Comparison of ENCODE assay signal across 21 cellular contexts in genomic region chr11:128310676-128311445, GRCh38.
A peak's percentile ranks its signal among the peaks of the same experiment; 100 is the strongest.
DNase-seq lines count a peak whose midpoint lies in the region; ATAC-seq and TF ChIP-seq lines count a peak whose summit lies in the region.
"Had no signal": no experiment of that assay in that cellular context is flagged by ENCODE, and none has a peak within 500 bp of the region (broad histone marks: within the 10 kb centered on the region; RNA-seq: fewer than 3 reads in every experiment).

No MANE protein-coding gene starts in this region.

- no peaks in the 10 kb centered on the region for H3K27me3 Mint-ChIP-seq in T-helper 1 cell treated with Interleukin-12 subunit alpha and Interleukin-12 subunit beta and Interleukin-4 antibody, amounts not matched to agents 30 μg/mL and 1 μg/mL, for 36 hours (ENCODE audit: low read depth)
- no peaks in the 10 kb centered on the region for H3K27me3 Mint-ChIP-seq in CD4-positive, CD25-positive, alpha-beta regulatory T cell
- H3K27me3 Mint-ChIP-seq in activated CD8-positive, alpha-beta T cell treated with anti-CD3 and anti-CD28 coated beads, Interleukin-2, amount 10 ng/mL, durations not matched to agents 7 days and 5 days (ENCODE audit: low read depth) = no peaks in the 10 kb centered on the region

- peaks cover 62% of the 10 kb centered on the region for H3K4me1 Mint-ChIP-seq in T-helper 1 cell treated with Interleukin-12 subunit alpha and Interleukin-12 subunit beta and Interleukin-4 antibody, amounts not matched to agents 30 μg/mL and 1 μg/mL, for 36 hours (ENCODE audit: low read depth)
- peaks cover 18 to 70% (median 58%) of the 10 kb centered on the region in 4 donors for H3K4me1 Mint-ChIP-seq in CD4-positive, CD25-positive, alpha-beta regulatory T cell
- peaks cover 73% of the 10 kb centered on the region for H3K4me1 Mint-ChIP-seq in activated CD8-positive, alpha-beta T cell treated with anti-CD3 and anti-CD28 coated beads, Interleukin-2, amount 10 ng/mL, durations not matched to agents 7 days and 5 days (ENCODE audit: low read depth)

- TF ChIP-seq CTCF in right atrium auricular region (IDR thresholded peaks at IDR 0.05) = no peak

- POLR2A ChIA-PET in activated CD8-positive, alpha-beta T cell treated with anti-CD3 and anti-CD28 coated beads, Interleukin-2, amount 10 ng/mL, durations not matched to agents 7 days and 5 days (lab: Charles Lee) = interaction anchor here (0.9 to 1.8 kb wide), 3 partner anchors 9 to 22 kb away, joined by 3 to 13 read pairs (median 5); no protein-coding TSS in a partner anchor

- peak in 1 of 2 donors; percentile 21 for ATAC-seq in CD4-positive, CD25-positive, alpha-beta regulatory T cell (ENCODE audit: low read depth in 2 of 2)
- peak; percentile 64 for ATAC-seq in activated CD8-positive, alpha-beta T cell treated with anti-CD3 and anti-CD28 coated beads, Interleukin-2, amount 10 ng/mL, durations not matched to agents 7 days and 5 days
- ATAC-seq: HepG2, right lobe of liver had no signal

- peaks cover 49% of the 10 kb centered on the region for H3K36me3 Mint-ChIP-seq in T-helper 1 cell treated with Interleukin-12 subunit alpha and Interleukin-12 subunit beta and Interleukin-4 antibody, amounts not matched to agents 30 μg/mL and 1 μg/mL, for 36 hours (ENCODE audit: low read depth)
- H3K36me3 Mint-ChIP-seq in CD4-positive, CD25-positive, alpha-beta regulatory T cell = peaks cover 12% of the 10 kb centered on the region
- H3K36me3 Mint-ChIP-seq in activated CD8-positive, alpha-beta T cell treated with anti-CD3 and anti-CD28 coated beads, Interleukin-2, amount 10 ng/mL, durations not matched to agents 7 days and 5 days (ENCODE audit: low read depth) = peaks cover 44% of the 10 kb centered on the region

- H3K27me3 ChIP-seq in CD4-positive, CD25-positive, alpha-beta regulatory T cell (ENCODE audit: control insufficient read depth, insufficient read depth, low read length) = no peaks in the 10 kb centered on the region
- no peaks in the 10 kb centered on the region for H3K27me3 ChIP-seq in right atrium auricular region
- H3K27me3 ChIP-seq: esophagus squamous epithelium, MG63, Peyer's patch, right lobe of liver had no signal

- DNase-seq in T-helper 1 cell = no peak
- DNase-seq in CD4-positive, CD25-positive, alpha-beta regulatory T cell = no peak
- DNase-seq in activated CD8-positive, alpha-beta T cell treated with anti-CD3 and anti-CD28 coated beads, Interleukin-2, amount 10 ng/mL, durations not matched to agents 7 days and 5 days = no peak
- peak; percentile 46 for DNase-seq in kidney tubule cell (ENCODE audit: low spot score)
- no peak for DNase-seq in NCI-H1105 treated with DMSO at 0.1 percent for 48 hours (lab: John Stamatoyannopoulos, UW)
- DNase-seq in right atrium auricular region (ENCODE audit: low spot score) = no peak
- DNase-seq in EL = no peak
- DNase-seq: esophagus squamous epithelium; GDM1; H7; left ventricle myocardium inferior; MG63; NCI-H187; NCI-H226; Peyer's patch; right lobe of liver; SK-N-SH; stimulated activated CD4-positive, alpha-beta T cell treated with anti-CD3 and anti-CD28 coated beads, Interleukin-2, amount 100 ng/mL, for 24 hours had no signal

- H3K4me1 ChIP-seq in CD4-positive, CD25-positive, alpha-beta regulatory T cell (ENCODE audit: control insufficient read depth, insufficient read depth, low read length, poor library complexity, severe bottlenecking) = peaks cover 40% of the 10 kb centered on the region
- H3K4me1 ChIP-seq in right atrium auricular region = no peaks in the 10 kb centered on the region
- H3K4me1 ChIP-seq: esophagus squamous epithelium, left ventricle myocardium inferior, right lobe of liver had no signal

- peaks cover 3% of the 10 kb centered on the region for H3K36me3 ChIP-seq in CD4-positive, CD25-positive, alpha-beta regulatory T cell (ENCODE audit: control insufficient read depth, insufficient read depth, low read length)
- no peaks in the 10 kb centered on the region for H3K36me3 ChIP-seq in right atrium auricular region
- H3K36me3 ChIP-seq: esophagus squamous epithelium, left ventricle myocardium inferior, MG63, Peyer's patch, right lobe of liver had no signal

- CTCF ChIA-PET in activated CD8-positive, alpha-beta T cell treated with anti-CD3 and anti-CD28 coated beads, Interleukin-2, amount 10 ng/mL, durations not matched to agents 7 days and 5 days (lab: Charles Lee) = interaction anchor here (1.5 to 5.0 kb wide), 3 partner anchors 7 to 139 kb away, joined by 3 to 30 read pairs (median 16); no protein-coding TSS in a partner anchor

- H3K9me3 ChIP-seq in CD4-positive, CD25-positive, alpha-beta regulatory T cell (ENCODE audit: control insufficient read depth in 2 of 2, low read length in 2 of 2) = peaks cover 15 to 23% of the 10 kb centered on the region in 2 experiments
- H3K9me3 ChIP-seq in right atrium auricular region = no peaks in the 10 kb centered on the region
- H3K9me3 ChIP-seq: right lobe of liver, SK-N-SH had no signal

- H3K4me3 ChIP-seq in CD4-positive, CD25-positive, alpha-beta regulatory T cell (ENCODE audit: low read depth, low read length) = no peak overlapping the region
- no peak overlapping the region for H3K4me3 ChIP-seq in right atrium auricular region
- H3K4me3 ChIP-seq: esophagus squamous epithelium, left ventricle myocardium inferior, MG63, Peyer's patch, right lobe of liver had no signal

- peak overlapping the region; percentile 36 for H3K27ac ChIP-seq in CD4-positive, CD25-positive, alpha-beta regulatory T cell (ENCODE audit: insufficient read depth, low read length, poor library complexity, severe bottlenecking)
- no peak overlapping the region for H3K27ac ChIP-seq in right atrium auricular region
- H3K27ac ChIP-seq: 22Rv1, esophagus squamous epithelium, left ventricle myocardium inferior, Peyer's patch, right lobe of liver had no signal

- H3K9me3 Mint-ChIP-seq in T-helper 1 cell treated with Interleukin-12 subunit alpha and Interleukin-12 subunit beta and Interleukin-4 antibody, amounts not matched to agents 30 μg/mL and 1 μg/mL, for 36 hours = peaks cover 47% of the 10 kb centered on the region
- peaks cover 0 to 22% (median 12%) of the 10 kb centered on the region in 7 donors for H3K9me3 Mint-ChIP-seq in CD4-positive, CD25-positive, alpha-beta regulatory T cell
- H3K9me3 Mint-ChIP-seq in activated CD8-positive, alpha-beta T cell treated with anti-CD3 and anti-CD28 coated beads, Interleukin-2, amount 10 ng/mL, durations not matched to agents 7 days and 5 days (ENCODE audit: insufficient read depth) = peaks cover 15% of the 10 kb centered on the region

- H3K4me3 Mint-ChIP-seq in T-helper 1 cell treated with Interleukin-12 subunit alpha and Interleukin-12 subunit beta and Interleukin-4 antibody, amounts not matched to agents 30 μg/mL and 1 μg/mL, for 36 hours = peak overlapping the region; percentile 33
- H3K4me3 Mint-ChIP-seq in CD4-positive, CD25-positive, alpha-beta regulatory T cell = peak overlapping the region in 2 of 4 donors; percentile 56 to 69
- H3K4me3 Mint-ChIP-seq in activated CD8-positive, alpha-beta T cell treated with anti-CD3 and anti-CD28 coated beads, Interleukin-2, amount 10 ng/mL, durations not matched to agents 7 days and 5 days = no peak overlapping the region

- peak overlapping the region; percentile 64 for H3K27ac Mint-ChIP-seq in T-helper 1 cell treated with Interleukin-12 subunit alpha and Interleukin-12 subunit beta and Interleukin-4 antibody, amounts not matched to agents 30 μg/mL and 1 μg/mL, for 36 hours
- H3K27ac Mint-ChIP-seq in CD4-positive, CD25-positive, alpha-beta regulatory T cell = peak overlapping the region; percentile 89 to 96 (median 93)
- H3K27ac Mint-ChIP-seq in activated CD8-positive, alpha-beta T cell treated with anti-CD3 and anti-CD28 coated beads, Interleukin-2, amount 10 ng/mL, durations not matched to agents 7 days and 5 days = peak overlapping the region; percentile 37

Comparison
In these comparisons a context has a peak if more than half of its experiments do, and no peak if none do; other contexts are left out.
1. H3K27ac Mint-ChIP-seq: peak in every context shown above with its lines; median percentile 93 in CD4-positive, CD25-positive, alpha-beta regulatory T cell; 64 in T-helper 1 cell treated with Interleukin-12 subunit alpha and Interleukin-12 subunit beta and Interleukin-4 antibody, amounts not matched to agents 30 μg/mL and 1 μg/mL, for 36 hours; 37 in activated CD8-positive, alpha-beta T cell treated with anti-CD3 and anti-CD28 coated beads, Interleukin-2, amount 10 ng/mL, durations not matched to agents 7 days and 5 days.